In genomic region chr3:98980915-98981596, GRCh38 we compare ENCODE assay signal across 10 cellular contexts.
A peak's percentile ranks its signal among the peaks of the same experiment; 100 is the strongest.
DNase-seq lines count a peak whose midpoint lies in the region; ATAC-seq and TF ChIP-seq lines count a peak whose summit lies in the region.
"Had no signal": no experiment of that assay in that cellular context is flagged by ENCODE, and none has a peak within 500 bp of the region (broad histone marks: within the 10 kb centered on the region; RNA-seq: fewer than 3 reads in every experiment).

No MANE protein-coding gene starts in this region.

- ATAC-seq in GM19035 (IDR thresholded peaks at IDR 0.05; ENCODE audit: unreplicated experiment) (peak; percentile 92), HG02870 (IDR thresholded peaks at IDR 0.05; ENCODE audit: unreplicated experiment) (peak; percentile 96), heart left ventricle (no peak)
- no peak for ATAC-seq in naive thymus-derived CD8-positive, alpha-beta T cell

- peaks cover 0 to 7% (median 0%) of the 10 kb centered on the region in 9 donors for H3K9me3 Mint-ChIP-seq in naive thymus-derived CD8-positive, alpha-beta T cell
- H3K9me3 Mint-ChIP-seq: activated naive CD4-positive, alpha-beta T cell treated with anti-CD3 and anti-CD28 coated beads, Interleukin-2, amount 50 U/mL, for 24 hours; neural crest cell had no signal

- peak overlapping the region; percentile 7 for H3K4me2 ChIP-seq in smooth muscle cell

- H3K4me1 ChIP-seq in smooth muscle cell (ENCODE audit: low read depth) (peaks cover 18% of the 10 kb centered on the region), heart left ventricle (peaks cover 0 to 19% (median 0%) of the 10 kb centered on the region in 12 donors), right atrium auricular region (peaks cover 0 to 6% of the 10 kb centered on the region in 2 donors)

- H2AFZ ChIP-seq in smooth muscle cell (ENCODE audit: low read depth) = no peak overlapping the region

- H3F3A ChIP-seq in smooth muscle cell (ENCODE audit: low read depth) = no peaks in the 10 kb centered on the region

- H3K79me2 ChIP-seq in smooth muscle cell (ENCODE audit: low read depth) = no peaks in the 10 kb centered on the region

- H3K9me3 ChIP-seq in smooth muscle cell (replicated peaks; ENCODE audit: low read depth) (no peaks in the 10 kb centered on the region), heart left ventricle (no peaks in the 10 kb centered on the region), right atrium auricular region (no peaks in the 10 kb centered on the region)

- H3K27me3 Mint-ChIP-seq in naive thymus-derived CD8-positive, alpha-beta T cell = peaks cover 2 to 8% (median 7%) of the 10 kb centered on the region in 5 donors

- H3K36me3 ChIP-seq in smooth muscle cell (ENCODE audit: low read depth) (no peaks in the 10 kb centered on the region), heart left ventricle (no peaks in the 10 kb centered on the region), right atrium auricular region (no peaks in the 10 kb centered on the region)

- no peak for TF ChIP-seq POLR2A in heart left ventricle (IDR thresholded peaks at IDR 0.05)

- in situ Hi-C loops in SK-MEL-5 (cut with HindIII; ENCODE audit: low pct_unique_long_range_greater_than_20kb, low sequenced_read_pairs) = loop anchor here (25.0 kb wide), 1 partner anchor 144 kb away; no protein-coding TSS in a partner anchor

- H3K4me3 Mint-ChIP-seq in naive thymus-derived CD8-positive, alpha-beta T cell = no peak overlapping the region
- H3K4me3 Mint-ChIP-seq: activated naive CD4-positive, alpha-beta T cell treated with anti-CD3 and anti-CD28 coated beads, Interleukin-2, amount 50 U/mL, for 24 hours; neural crest cell had no signal

- 20% methylated on average over 2 of the region's 2 CpGs for WGBS in smooth muscle cell (ENCODE audit: low lambda C conversion rate)
- 29 to 46% (median 42%) methylated on average over 2 of the region's 2 CpGs for WGBS in heart left ventricle, 4 donors

- H3K27ac ChIP-seq in smooth muscle cell (ENCODE audit: low read depth) (peak overlapping the region; percentile 64), heart left ventricle (no peak overlapping the region), right atrium auricular region (no peak overlapping the region)

- intact Hi-C loops in heart left ventricle (cut with DNase I) = loop anchor here in 3 of 10 donors (10.0 kb wide), 2 partner anchors 76 to 86 kb away; partner anchors contain the start of gene DCBLD2 (in 2 of the 3)

- H3K4me3 ChIP-seq in smooth muscle cell (no peak overlapping the region), heart left ventricle (no peak overlapping the region), right atrium auricular region (no peak overlapping the region)

- H3K4me1 Mint-ChIP-seq in naive thymus-derived CD8-positive, alpha-beta T cell = no peaks in the 10 kb centered on the region
- H3K4me1 Mint-ChIP-seq: activated naive CD4-positive, alpha-beta T cell treated with anti-CD3 and anti-CD28 coated beads, Interleukin-2, amount 50 U/mL, for 24 hours had no signal

- TF ChIP-seq CTCF in smooth muscle cell (IDR thresholded peaks at IDR 0.05; ENCODE audit: borderline replicate concordance, insufficient read depth, poor library complexity, severe bottlenecking) (no peak), heart left ventricle (IDR thresholded peaks at IDR 0.05) (no peak), right atrium auricular region (IDR thresholded peaks at IDR 0.05) (no peak)

- H3K27ac Mint-ChIP-seq in naive thymus-derived CD8-positive, alpha-beta T cell = no peak overlapping the region
- H3K27ac Mint-ChIP-seq: activated naive CD4-positive, alpha-beta T cell treated with anti-CD3 and anti-CD28 coated beads, Interleukin-2, amount 50 U/mL, for 24 hours had no signal

- H3K36me3 Mint-ChIP-seq in naive thymus-derived CD8-positive, alpha-beta T cell = no peaks in the 10 kb centered on the region
- H3K36me3 Mint-ChIP-seq: activated naive CD4-positive, alpha-beta T cell treated with anti-CD3 and anti-CD28 coated beads, Interleukin-2, amount 50 U/mL, for 24 hours had no signal

- POLR2A ChIA-PET in naive thymus-derived CD8-positive, alpha-beta T cell (lab: Charles Lee) = no interaction called here

- H3K9ac ChIP-seq in smooth muscle cell (ENCODE audit: low read depth) = no peak overlapping the region

- H4K20me1 ChIP-seq in smooth muscle cell (ENCODE audit: low read depth) = no peaks in the 10 kb centered on the region

- DNase-seq in SK-MEL-5 (ENCODE audit: low read depth, low spot score) (peak; percentile 90), smooth muscle cell (lab: John Stamatoyannopoulos, UW; ENCODE audit: unreplicated experiment) (no peak), heart left ventricle (no peak), right atrium auricular region (ENCODE audit: low spot score) (no peak)
- DNase-seq in naive thymus-derived CD8-positive, alpha-beta T cell = no peak
- DNase-seq: NCI-H187 treated with DMSO at 0.1 percent for 48 hours had no signal

- H3K27me3 ChIP-seq in smooth muscle cell (ENCODE audit: low read depth) (no peaks in the 10 kb centered on the region), heart left ventricle (no peaks in the 10 kb centered on the region), right atrium auricular region (no peaks in the 10 kb centered on the region)

Comparison
In these comparisons a context has a peak if more than half of its experiments do, and no peak if none do; other contexts are left out.
1. ATAC-seq: peak in GM19035 (single experiment) and HG02870 (single experiment); none in naive thymus-derived CD8-positive, alpha-beta T cell (0 of 2) and heart left ventricle (0 of 4).